In genomic region chr10:21649441-21649872, GRCh38 we compare ENCODE assay signal across 14 cellular contexts.
A peak's percentile ranks its signal among the peaks of the same experiment; 100 is the strongest.
DNase-seq lines count a peak whose midpoint lies in the region; ATAC-seq and TF ChIP-seq lines count a peak whose summit lies in the region.
"Had no signal": no experiment of that assay in that cellular context is flagged by ENCODE, and none has a peak within 500 bp of the region (broad histone marks: within the 10 kb centered on the region; RNA-seq: fewer than 3 reads in every experiment).

No MANE protein-coding gene starts in this region.

- H3K9me3 Mint-ChIP-seq in CD4-positive, alpha-beta T cell, result no peaks in the 10 kb centered on the region
- peaks cover 3% of the 10 kb centered on the region for H3K9me3 Mint-ChIP-seq in T-helper 1 cell treated with Interleukin-12 subunit alpha and Interleukin-12 subunit beta and Interleukin-4 antibody, amounts not matched to agents 30 μg/mL and 1 μg/mL, for 36 hours
- H3K9me3 Mint-ChIP-seq: IgD-negative memory B cell, neural progenitor cell had no signal

- peaks cover 46% of the 10 kb centered on the region for H3K36me3 Mint-ChIP-seq in CD4-positive, alpha-beta T cell (ENCODE audit: low read depth)
- peaks cover 19% of the 10 kb centered on the region for H3K36me3 Mint-ChIP-seq in T-helper 1 cell treated with Interleukin-12 subunit alpha and Interleukin-12 subunit beta and Interleukin-4 antibody, amounts not matched to agents 30 μg/mL and 1 μg/mL, for 36 hours (ENCODE audit: low read depth)

- no peak overlapping the region for H3K4me3 ChIP-seq in fibroblast of villous mesenchyme (ENCODE audit: low read depth, low read length)
- H3K4me3 ChIP-seq: neural progenitor cell had no signal

- H3K27me3 ChIP-seq in CD4-positive, alpha-beta T cell (ENCODE audit: control insufficient read depth, insufficient read depth, low read length), result no peaks in the 10 kb centered on the region
- H3K27me3 ChIP-seq: neural progenitor cell had no signal

- intact Hi-C loops in CD4-positive, alpha-beta T cell (cut with DNase I, micrococcal nuclease), result no loop called here

- H3K27ac Mint-ChIP-seq in CD4-positive, alpha-beta T cell, result peak overlapping the region; percentile 6
- H3K27ac Mint-ChIP-seq in T-helper 1 cell treated with Interleukin-12 subunit alpha and Interleukin-12 subunit beta and Interleukin-4 antibody, amounts not matched to agents 30 μg/mL and 1 μg/mL, for 36 hours, result peak overlapping the region; percentile 84
- H3K27ac Mint-ChIP-seq: neural progenitor cell had no signal

- peak; percentile 71 for ATAC-seq in CD4-positive, alpha-beta T cell (ENCODE audit: poor library complexity)

- no peak for DNase-seq in CD4-positive, alpha-beta T cell
- DNase-seq in ELR (ENCODE audit: low read depth), result peak; percentile 37
- DNase-seq in fibroblast of villous mesenchyme (ENCODE audit: low read depth), result peak; percentile 22
- no peak for DNase-seq in GM20000 (ENCODE audit: low spot score)
- DNase-seq in GM10248 (ENCODE audit: extremely low spot score), result no peak
- no peak for DNase-seq in NCI-H2196 treated with DMSO at 0.1 percent for 48 hours (lab: John Stamatoyannopoulos, UW; ENCODE audit: unreplicated experiment)
- DNase-seq: GDM1; NCI-H1436 treated with DMSO at 0.1 percent for 48 hours; NCI-H748 treated with DMSO at 0.1 percent for 48 hours; stimulated activated naive CD4-positive, alpha-beta T cell treated with Interleukin-2 at 50 U/mL for 16 hours had no signal

- no peak overlapping the region for H3K27ac ChIP-seq in CD4-positive, alpha-beta T cell (ENCODE audit: low read depth, low read length)
- H3K27ac ChIP-seq: C4-2B, neural progenitor cell had no signal

- peaks cover 35% of the 10 kb centered on the region for H3K4me1 Mint-ChIP-seq in CD4-positive, alpha-beta T cell (ENCODE audit: low read depth)
- H3K4me1 Mint-ChIP-seq in T-helper 1 cell treated with Interleukin-12 subunit alpha and Interleukin-12 subunit beta and Interleukin-4 antibody, amounts not matched to agents 30 μg/mL and 1 μg/mL, for 36 hours (ENCODE audit: low read depth), result peaks cover 18% of the 10 kb centered on the region
- H3K4me1 Mint-ChIP-seq: neural progenitor cell had no signal

- POLR2A ChIA-PET in CD4-positive, alpha-beta T cell (lab: Charles Lee), result no interaction called here
- POLR2A ChIA-PET in GM10248 (lab: Yijun Ruan, JAX), result no interaction called here

- H3K9me3 ChIP-seq in CD4-positive, alpha-beta T cell (ENCODE audit: control insufficient read depth, low read length), result no peaks in the 10 kb centered on the region

- peak overlapping the region; percentile 55 for H3K4me3 Mint-ChIP-seq in CD4-positive, alpha-beta T cell
- H3K4me3 Mint-ChIP-seq in T-helper 1 cell treated with Interleukin-12 subunit alpha and Interleukin-12 subunit beta and Interleukin-4 antibody, amounts not matched to agents 30 μg/mL and 1 μg/mL, for 36 hours, result peak overlapping the region; percentile 36
- H3K4me3 Mint-ChIP-seq: IgD-negative memory B cell, neural progenitor cell had no signal

- CTCF ChIA-PET in CD4-positive, alpha-beta T cell (lab: Charles Lee), result no interaction called here
- CTCF ChIA-PET in GM10248 (lab: Yijun Ruan, JAX), result interaction anchor here (0.8 to 1.7 kb wide), 2 partner anchors 8 to 28 kb away, joined by 3 to 6 read pairs; no protein-coding TSS in a partner anchor

- TF ChIP-seq CTCF in CD4-positive, alpha-beta T cell (IDR thresholded peaks at IDR 0.05), result no peak
- TF ChIP-seq CTCF in fibroblast of villous mesenchyme (IDR thresholded peaks at IDR 0.05; ENCODE audit: insufficient read depth, low read depth, low read length), result no peak
- TF ChIP-seq CTCF in GM20000 (IDR thresholded peaks at IDR 0.05; ENCODE audit: extremely low read depth, missing control alignments), result no peak
- no peak for TF ChIP-seq CTCF in GM10248 (IDR thresholded peaks at IDR 0.05; ENCODE audit: control extremely low read depth, extremely low read depth, low read depth, missing control alignments)

- no peaks in the 10 kb centered on the region for H3K27me3 Mint-ChIP-seq in CD4-positive, alpha-beta T cell
- H3K27me3 Mint-ChIP-seq in T-helper 1 cell treated with Interleukin-12 subunit alpha and Interleukin-12 subunit beta and Interleukin-4 antibody, amounts not matched to agents 30 μg/mL and 1 μg/mL, for 36 hours (ENCODE audit: low read depth), result no peaks in the 10 kb centered on the region
- H3K27me3 Mint-ChIP-seq: IgD-negative memory B cell had no signal

Comparison
In these comparisons a context has a peak if more than half of its experiments do, and no peak if none do; other contexts are left out.
1. DNase-seq: peak in ELR (single experiment) and fibroblast of villous mesenchyme (single experiment); none in CD4-positive, alpha-beta T cell (0 of 10), GM20000 (single experiment), GM10248 (single experiment) and NCI-H2196 treated with DMSO at 0.1 percent for 48 hours (single experiment).